35 cellular contexts compared by ENCODE assay signal in the genomic region with DNA sequence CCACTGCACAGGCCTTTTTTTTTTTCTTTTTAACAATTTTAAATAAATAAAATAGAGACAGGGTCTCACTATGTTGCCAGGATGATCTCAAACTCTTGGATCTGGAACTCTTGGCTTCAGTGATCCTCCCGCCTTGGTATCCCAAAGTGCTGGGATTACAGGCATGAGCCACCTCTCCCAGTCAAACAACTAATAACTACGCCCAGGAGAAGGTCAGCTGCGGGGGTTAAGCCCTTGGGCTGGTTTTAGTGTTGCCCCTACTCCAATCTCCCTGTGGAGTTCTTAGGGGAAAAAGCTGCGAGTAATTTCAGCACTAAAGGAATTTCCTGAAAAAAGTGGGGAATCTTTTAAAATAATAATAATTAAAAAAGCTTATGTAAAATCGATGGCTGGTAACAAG.
"Had no signal": no experiment of that assay in that cellular context is flagged by ENCODE, and none has a peak within 500 bp of the region (broad histone marks: within the 10 kb centered on the region; RNA-seq: fewer than 3 reads in every experiment).

No MANE protein-coding gene starts in this region.

- H3K27ac Mint-ChIP-seq: activated CD4-positive, alpha-beta T cell treated with anti-CD3 and anti-CD28 coated beads, Interleukin-2, amount 10 ng/mL, durations not matched to agents 24 days and 14 days; activated CD8-positive, alpha-beta T cell treated with anti-CD3 and anti-CD28 coated beads for 36 hours; activated naive CD4-positive, alpha-beta T cell treated with anti-CD3 and anti-CD28 coated beads for 36 hours; activated naive CD4-positive, alpha-beta T cell treated with anti-CD3 and anti-CD28 coated beads, Interleukin-2, amount 50 U/mL, for 72 hours; activated T-cell treated with anti-CD3 and anti-CD28 coated beads, Interleukin-2, amount 50 U/mL, for 72 hours; activated T-helper 17 cell treated with anti-CD3 and anti-CD28 coated beads, Interleukin-2, amount 50 U/mL, for 72 hours had no signal

- ATAC-seq: activated CD8-positive, alpha-beta T cell treated with anti-CD3 and anti-CD28 coated beads for 36 hours; activated naive CD4-positive, alpha-beta T cell treated with anti-CD3 and anti-CD28 coated beads, Interleukin-2, amount 50 U/mL, for 72 hours; activated T-cell treated with anti-CD3 and anti-CD28 coated beads, Interleukin-2, amount 50 U/mL, for 72 hours; activated T-helper 17 cell treated with anti-CD3 and anti-CD28 coated beads, Interleukin-2, amount 50 U/mL, for 72 hours; body of pancreas; PC-3; Right ventricle myocardium inferior had no signal

- FAIRE-seq: astrocyte had no signal

- H3K9ac ChIP-seq: KMS-11 had no signal

- H3K4me3 Mint-ChIP-seq: activated CD4-positive, alpha-beta T cell treated with anti-CD3 and anti-CD28 coated beads, Interleukin-2, amount 10 ng/mL, durations not matched to agents 24 days and 14 days; activated CD8-positive, alpha-beta T cell treated with anti-CD3 and anti-CD28 coated beads for 36 hours; activated naive CD4-positive, alpha-beta T cell treated with anti-CD3 and anti-CD28 coated beads for 36 hours; activated T-cell treated with anti-CD3 and anti-CD28 coated beads, Interleukin-2, amount 50 U/mL, for 72 hours; activated T-helper 17 cell treated with anti-CD3 and anti-CD28 coated beads, Interleukin-2, amount 50 U/mL, for 72 hours had no signal

- H3K36me3 ChIP-seq: adrenal gland, breast epithelium, Peyer's patch, WERI-Rb-1 had no signal

- H3K4me2 ChIP-seq: KMS-11 had no signal

- H3K27ac ChIP-seq: adrenal gland, body of pancreas, breast epithelium, KMS-11, Peyer's patch, RWPE1, WERI-Rb-1 had no signal

- H3K27me3 ChIP-seq: adrenal gland, body of pancreas, breast epithelium, Peyer's patch had no signal

- H3K4me3 ChIP-seq: adrenal gland, body of pancreas, breast epithelium, Peyer's patch had no signal

- H3K4me1 ChIP-seq: breast epithelium had no signal

- H3K27me3 Mint-ChIP-seq: activated CD8-positive, alpha-beta T cell treated with anti-CD3 and anti-CD28 coated beads for 36 hours; activated T-helper 17 cell treated with anti-CD3 and anti-CD28 coated beads, Interleukin-2, amount 50 U/mL, for 72 hours had no signal

- H3K9me3 ChIP-seq: adrenal gland, body of pancreas, breast epithelium, Peyer's patch had no signal

- H3K36me3 Mint-ChIP-seq: activated naive CD4-positive, alpha-beta T cell treated with anti-CD3 and anti-CD28 coated beads, Interleukin-2, amount 50 U/mL, for 72 hours had no signal

- H3K9me3 Mint-ChIP-seq: activated CD4-positive, alpha-beta T cell treated with anti-CD3 and anti-CD28 coated beads, Interleukin-2, amount 10 ng/mL, durations not matched to agents 24 days and 14 days; activated CD8-positive, alpha-beta T cell treated with anti-CD3 and anti-CD28 coated beads for 36 hours; activated naive CD4-positive, alpha-beta T cell treated with anti-CD3 and anti-CD28 coated beads for 36 hours; activated naive CD4-positive, alpha-beta T cell treated with anti-CD3 and anti-CD28 coated beads, Interleukin-2, amount 50 U/mL, for 72 hours; activated T-cell treated with anti-CD3 and anti-CD28 coated beads, Interleukin-2, amount 50 U/mL, for 72 hours; activated T-helper 17 cell treated with anti-CD3 and anti-CD28 coated beads, Interleukin-2, amount 50 U/mL, for 72 hours had no signal

- H3K4me1 Mint-ChIP-seq: activated CD4-positive, alpha-beta T cell treated with anti-CD3 and anti-CD28 coated beads, Interleukin-2, amount 10 ng/mL, durations not matched to agents 24 days and 14 days; activated T-helper 17 cell treated with anti-CD3 and anti-CD28 coated beads, Interleukin-2, amount 50 U/mL, for 72 hours had no signal

- DNase-seq: activated CD4-positive, alpha-beta T cell treated with anti-CD3 and anti-CD28 coated beads, Interleukin-2, amount 10 ng/mL, durations not matched to agents 24 days and 14 days; activated CD4-positive, alpha-beta T cell treated with anti-CD3 and anti-CD28 coated beads, Interleukin-2, amount 50 U/mL, for 4 hours; activated CD8-positive, alpha-beta T cell treated with anti-CD3 and anti-CD28 coated beads for 36 hours; activated gamma-delta T cell treated with Interleukin-2 at 50 U/mL for 16 hours; activated naive CD4-positive, alpha-beta T cell treated with anti-CD3 and anti-CD28 coated beads for 36 hours; activated T-cell treated with anti-CD3 and anti-CD28 coated beads, Interleukin-2, amount 50 U/mL, for 1 hour; activated T-cell treated with anti-CD3 and anti-CD28 coated beads, Interleukin-2, amount 50 U/mL, for 72 hours; adrenal gland; body of pancreas; caudate nucleus; cerebellar nuclear complex; MM.1S; NCI-H1092 treated with DMSO at 0.1 percent for 48 hours; NCI-H1417; NCI-H146; NCI-H187; NCI-H2029 treated with DMSO at 0.1 percent for 48 hours; NCI-H2107; NCI-H2171; NCI-H510A; NCI-H526; NCI-H748 treated with DMSO at 0.1 percent for 48 hours; NK-92 treated with Interleukin-12 subunit alpha and Interleukin-12 subunit beta, amount 100 ng/mL, for 24 hours; PC-3; SIG-M5; T1000; WERI-Rb-1 had no signal
